In genomic region chr1:212606734-212607205, GRCh38 we compare ENCODE assay signal across 8 cellular contexts. TPM values are rescaled to one million over a fixed set of nuclear protein-coding genes. Genes with fewer than 3 reads are reported as not detected.
DNase-seq lines count a peak whose midpoint lies in the region; ATAC-seq and TF ChIP-seq lines count a peak whose summit lies in the region.

No MANE protein-coding gene starts in this region.

- peaks cover 56% of the 10 kb centered on the region for H3K27me3 Mint-ChIP-seq in activated CD4-positive, alpha-beta T cell treated with anti-CD3 and anti-CD28 coated beads for 36 hours

- TF ChIP-seq CTCF in dorsolateral prefrontal cortex (IDR thresholded peaks at IDR 0.05 in 54 of 56, conservative IDR thresholded peaks at IDR 0.05 in 2 of 56; ENCODE audit: low read depth in 1 of 56, partially characterized antibody in 56 of 56): no peak
- peak in 1 of 7 experiments; percentile 11 for TF ChIP-seq CTCF in stomach (IDR thresholded peaks at IDR 0.05)

- H3K27ac ChIP-seq in dorsolateral prefrontal cortex: peak overlapping the region in 6 of 59 donors; percentile 10 to 94 (median 87)
- peak overlapping the region; percentile 69 to 99 (median 98) for H3K27ac ChIP-seq in stomach

- no peak for ATAC-seq in activated CD4-positive, alpha-beta T cell treated with anti-CD3 and anti-CD28 coated beads for 36 hours

- peaks cover 48% of the 10 kb centered on the region for H3K4me1 Mint-ChIP-seq in activated CD4-positive, alpha-beta T cell treated with anti-CD3 and anti-CD28 coated beads for 36 hours

- TF ChIP-seq POLR2A in stomach (IDR thresholded peaks at IDR 0.05): peak in 1 of 4 donors; percentile 20

- TF ChIP-seq EP300 in stomach (IDR thresholded peaks at IDR 0.05): no peak

- H3K4me3 ChIP-seq in dorsolateral prefrontal cortex (peak overlapping the region; percentile 49 to 90 (median 79)), stomach (peak overlapping the region; percentile 66 to 75 (median 68))

- 0 to 2% (median 1%) methylated on average over 17 to 44 of the region's 44 CpGs for WGBS in stomach, 5 donors

- peaks cover 16 to 47% (median 44%) of the 10 kb centered on the region in 4 donors for H3K4me1 ChIP-seq in stomach

- no peaks in the 10 kb centered on the region for H3K9me3 ChIP-seq in stomach

- H3K36me3 Mint-ChIP-seq in activated CD4-positive, alpha-beta T cell treated with anti-CD3 and anti-CD28 coated beads for 36 hours (ENCODE audit: low read depth): peaks cover 21% of the 10 kb centered on the region

- no peaks in the 10 kb centered on the region for H3K36me3 ChIP-seq in stomach

- H3K4me3 Mint-ChIP-seq in activated CD4-positive, alpha-beta T cell treated with anti-CD3 and anti-CD28 coated beads for 36 hours: peak overlapping the region; percentile 91

- peak; percentile 42 for DNase-seq in NCI-H82 (lab: John Stamatoyannopoulos, UW)
- DNase-seq in NCI-H82 treated with DMSO at 0.1 percent for 48 hours (lab: John Stamatoyannopoulos, UW; ENCODE audit: unreplicated experiment): no peak
- peak; percentile 67 for DNase-seq in activated CD4-positive, alpha-beta T cell treated with anti-CD3 and anti-CD28 coated beads for 36 hours
- peak in 2 of 10 donors; percentile 24 to 42 for DNase-seq in dorsolateral prefrontal cortex
- DNase-seq in mucosa of gallbladder (ENCODE audit: low spot score): peak; percentile 56
- DNase-seq in stomach: peak; percentile 89
- DNase-seq in middle frontal gyrus (ENCODE audit: extremely low spot score, low spot score): no peak
- no peak for DNase-seq in epidermal melanocyte (ENCODE audit: insufficient read length, low spot score)

- POLR2A ChIA-PET in activated CD4-positive, alpha-beta T cell treated with anti-CD3 and anti-CD28 coated beads for 36 hours (lab: Charles Lee): interaction anchor here (0.6 kb wide), 1 partner anchor 1978 kb away, joined by 4 read pairs; no protein-coding TSS in a partner anchor

- H3K9me3 Mint-ChIP-seq in activated CD4-positive, alpha-beta T cell treated with anti-CD3 and anti-CD28 coated beads for 36 hours (ENCODE audit: low read depth): no peaks in the 10 kb centered on the region

- H3K27me3 ChIP-seq in dorsolateral prefrontal cortex (peaks cover 0 to 34% (median 3%) of the 10 kb centered on the region in 45 donors), stomach (peaks cover 4 to 59% (median 16%) of the 10 kb centered on the region in 3 donors)

- H3K27ac Mint-ChIP-seq in activated CD4-positive, alpha-beta T cell treated with anti-CD3 and anti-CD28 coated beads for 36 hours: peak overlapping the region; percentile 65

- intact Hi-C loops in activated CD4-positive, alpha-beta T cell treated with anti-CD3 and anti-CD28 coated beads for 36 hours (cut with DNase I, micrococcal nuclease): loop anchor here (5.0 kb wide), 3 partner anchors 129 to 774 kb away; partner anchors contain the start of genes DTL (in 1 of the 2), INTS7 (in 1 of the 2) and LPGAT1 (in 1 of the 2)
- intact Hi-C loops in dorsolateral prefrontal cortex (cut with DNase I) (loop anchor here (5.0 kb wide), 4 partner anchors 39 to 186 kb away; partner anchors contain the start of genes NSL1 (in 1 of the 2) and TATDN3 (in 1 of the 2)), stomach (cut with DNase I; ENCODE audit: low total_unique reads) (no loop called here)

- CTCF ChIA-PET in activated CD4-positive, alpha-beta T cell treated with anti-CD3 and anti-CD28 coated beads for 36 hours (lab: Charles Lee): interaction anchor here (0.6 to 2.3 kb wide), 3 partner anchors 8 to 570 kb away, joined by 3 to 7 read pairs (median 3); no protein-coding TSS in a partner anchor

RNA-seq across cellular contexts. Expression of gene ATF3, which starts 1.8 kb away (rescaled TPM):
- 10 to 100 TPM; 40.3 to 44.9 TPM for total RNA-seq in activated CD4-positive, alpha-beta T cell treated with anti-CD3 and anti-CD28 coated beads for 36 hours
- total RNA-seq in dorsolateral prefrontal cortex: 100 to 1,000 TPM in 1 of 120 experiments, 10 to 100 TPM in 70, 1 to 10 TPM in 49; 2.2 to 116 (median 11.2) TPM
- total RNA-seq in mucosa of gallbladder: 17.3 TPM
- total RNA-seq in stomach: 10 to 100 TPM in 4 of 5 donors, not detected in 1; 14.0 to 59.8 (median 24.3) TPM
- 10 to 100 TPM; 19.9 to 60.2 (median 33.0) TPM for polyA plus RNA-seq in stomach

Comparison
In these comparisons a context has a peak if more than half of its experiments do, and no peak if none do; other contexts are left out.
1. DNase-seq: peak in NCI-H82 (single experiment), activated CD4-positive, alpha-beta T cell treated with anti-CD3 and anti-CD28 coated beads for 36 hours (single experiment), mucosa of gallbladder (single experiment) and stomach (single experiment); none in NCI-H82 treated with DMSO at 0.1 percent for 48 hours (single experiment), middle frontal gyrus (single experiment) and epidermal melanocyte (single experiment).